In genomic region chr11:73242291-73243092, GRCh38 we compare ENCODE assay signal across 8 cellular contexts. TPM values are rescaled to one million over a fixed set of nuclear protein-coding genes. Genes with fewer than 3 reads are reported as not detected.
DNase-seq lines count a peak whose midpoint lies in the region; TF ChIP-seq lines count a peak whose summit lies in the region.

No MANE protein-coding gene starts in this region.

- DNase-seq in NCI-H1436 (lab: John Stamatoyannopoulos, UW) = peak; percentile 63
- no peak for DNase-seq in NCI-H1436 treated with DMSO at 0.1 percent for 48 hours (lab: John Stamatoyannopoulos, UW)
- DNase-seq in HL-60 (ENCODE audit: low read depth in 1 of 2, low spot score in 1 of 2) = peak; percentile 32 to 70
- peak; percentile 54 for DNase-seq in NT2/D1 (ENCODE audit: low read depth, low spot score)
- DNase-seq in activated T-cell treated with anti-CD3 and anti-CD28 coated beads for 1 hour (ENCODE audit: low read depth) = peak; percentile 67
- no peak for DNase-seq in esophagus muscularis mucosa (ENCODE audit: extremely low spot score)
- peak; percentile 80 for DNase-seq in myocyte (ENCODE audit: low read depth)
- peak; percentile 31 to 48 for DNase-seq in stimulated activated CD8-positive, alpha-beta memory T cell treated with anti-CD3 and anti-CD28 coated beads, Interleukin-4, amount 100 ng/mL, for 4 hours (ENCODE audit: low read depth in 2 of 2, low spot score in 1 of 2)

- H3K27ac ChIP-seq in HL-60 (replicated peaks) (no peak overlapping the region), esophagus muscularis mucosa (replicated peaks in 1 of 4) (no peak overlapping the region)

- H3K36me3 ChIP-seq in NT2/D1 (ENCODE audit: insufficient read depth, insufficient read length, low read length) (no peaks in the 10 kb centered on the region), esophagus muscularis mucosa (no peaks in the 10 kb centered on the region)

- H3K27me3 ChIP-seq in HL-60 (ENCODE audit: insufficient read depth, poor library complexity, severe bottlenecking) (no peaks in the 10 kb centered on the region), NT2/D1 (ENCODE audit: insufficient read depth, insufficient read length) (no peaks in the 10 kb centered on the region), esophagus muscularis mucosa (no peaks in the 10 kb centered on the region)

- TF ChIP-seq POLR2A in esophagus muscularis mucosa (IDR thresholded peaks at IDR 0.05; ENCODE audit: low read depth) = no peak

- H3K4me1 ChIP-seq in NT2/D1 (ENCODE audit: insufficient read depth, insufficient read length) (peaks cover 10% of the 10 kb centered on the region), esophagus muscularis mucosa (peaks cover 24 to 46% (median 24%) of the 10 kb centered on the region in 4 donors)

- no peak overlapping the region for H3K9ac ChIP-seq in NT2/D1 (ENCODE audit: insufficient read length, low read depth)

- H3K4me3 ChIP-seq in HL-60 (replicated peaks; ENCODE audit: insufficient read depth, low read length) (no peak overlapping the region), NT2/D1 (ENCODE audit: insufficient read length, low read depth) (no peak overlapping the region), esophagus muscularis mucosa (peak overlapping the region; percentile 26 to 42 (median 33))

- no peak for TF ChIP-seq EP300 in esophagus muscularis mucosa (IDR thresholded peaks at IDR 0.05)

- peak; percentile 88 for TF ChIP-seq CTCF in HL-60 (IDR thresholded peaks at IDR 0.05; ENCODE audit: insufficient read depth, low read length)
- peak; percentile 78 to 87 (median 86) for TF ChIP-seq CTCF in esophagus muscularis mucosa (IDR thresholded peaks at IDR 0.05)

- H3K9me3 ChIP-seq in NT2/D1 (ENCODE audit: insufficient read depth, low read length) (no peaks in the 10 kb centered on the region), esophagus muscularis mucosa (no peaks in the 10 kb centered on the region)

- intact Hi-C loops in esophagus muscularis mucosa (cut with DNase I) = loop anchor here (2.0 to 5.0 kb wide), 2 partner anchors 58 to 410 kb away; no protein-coding TSS in a partner anchor

- WGBS in esophagus muscularis mucosa = 29% methylated on average over 12 of the region's 12 CpGs

RNA-seq across cellular contexts. Expression of gene P2RY2, which starts 24.4 kb away (rescaled TPM):
- total RNA-seq in esophagus muscularis mucosa = under 1 TPM in 3 of 4 donors, not detected in 1; 0.32 to 0.83 (median 0.52) TPM
- total RNA-seq in myocyte = 1.6 and 3.4 TPM in 2 replicates
- polyA plus RNA-seq in myocyte (2012) = 0.19 TPM

RNA-seq across cellular contexts. Expression of gene P2RY6, which starts 29.6 kb away (rescaled TPM):
- total RNA-seq in esophagus muscularis mucosa (1 to 10 TPM; 1.6 to 4.8 (median 2.4) TPM), myocyte (0.67 and 1.1 TPM in 2 replicates)
- polyA plus RNA-seq in myocyte (2012) = 0.30 TPM

Comparison
In these comparisons a context has a peak if more than half of its experiments do, and no peak if none do; other contexts are left out.
1. DNase-seq: peak in NCI-H1436 (single experiment), HL-60 (2 of 2), NT2/D1 (single experiment), activated T-cell treated with anti-CD3 and anti-CD28 coated beads for 1 hour (single experiment), myocyte (single experiment) and stimulated activated CD8-positive, alpha-beta memory T cell treated with anti-CD3 and anti-CD28 coated beads, Interleukin-4, amount 100 ng/mL, for 4 hours (2 of 2); none in NCI-H1436 treated with DMSO at 0.1 percent for 48 hours (single experiment) and esophagus muscularis mucosa (single experiment).
2. H3K4me3 ChIP-seq: peak in esophagus muscularis mucosa (4 of 4); none in HL-60 (single experiment) and NT2/D1 (single experiment).